ENCODE assay signal across 27 cellular contexts in genomic region chr3:153853163-153853562, GRCh38.
"Had no signal": no experiment of that assay in that cellular context is flagged by ENCODE, and none has a peak within 500 bp of the region (broad histone marks: within the 10 kb centered on the region; RNA-seq: fewer than 3 reads in every experiment).

No MANE protein-coding gene starts in this region.

- H3K36me3 ChIP-seq: esophagus squamous epithelium, heart right ventricle, left lung, sigmoid colon, spleen, tibial artery, upper lobe of left lung had no signal

- H3K4me1 ChIP-seq: heart right ventricle, left lung, psoas muscle, sigmoid colon, spleen, testis, tibial artery, upper lobe of left lung had no signal

- H3K27ac ChIP-seq: esophagus squamous epithelium, heart right ventricle, left lung, psoas muscle, sigmoid colon, skin epidermis, spleen, testis, tibial artery, upper lobe of left lung had no signal

- H3K4me3 ChIP-seq: esophagus squamous epithelium, heart right ventricle, left lung, psoas muscle, sigmoid colon, skin epidermis, spleen, testis, tibial artery, upper lobe of left lung had no signal

- H3K9me3 ChIP-seq: esophagus squamous epithelium, heart right ventricle, left lung, psoas muscle, sigmoid colon, spleen, testis, tibial artery, upper lobe of left lung had no signal

- DNase-seq: cortex of kidney; effector memory CD8-positive, alpha-beta T cell; erythroblast; esophagus squamous epithelium; foreskin melanocyte; glutamatergic neuron; heart right ventricle; hippocampal formation; left cardiac atrium; left lung; mesendoderm; midbrain; naive thymus-derived CD4-positive, alpha-beta T cell; nephron progenitor cell; nucleus accumbens; psoas muscle; right cardiac atrium; sigmoid colon; spleen; stimulated activated CD4-positive, alpha-beta T cell treated with anti-CD3 and anti-CD28 coated beads, Interleukin-4, amount 100 ng/mL, for 4 hours; stimulated activated naive CD8-positive, alpha-beta T cell treated with anti-CD3 and anti-CD28 coated beads, Interleukin-15, Interleukin-2, amounts not matched to agents 100 U/mL and 50 U/mL, for 24 hours; substantia nigra; testis; tibial artery; upper lobe of left lung had no signal

- H3K27me3 ChIP-seq: esophagus squamous epithelium, left lung, sigmoid colon, spleen, testis, tibial artery, upper lobe of left lung had no signal

- ATAC-seq: effector memory CD8-positive, alpha-beta T cell; heart right ventricle; left cardiac atrium; left lung; naive thymus-derived CD4-positive, alpha-beta T cell; psoas muscle; right cardiac atrium; stimulated activated memory B cell treated with anti-CD40 and anti-IgM and Interleukin-4, amounts not matched to agents 10 μg/mL and 1 μg/mL and 100 μg/mL, for 72 hours; stimulated activated naive CD8-positive, alpha-beta T cell treated with anti-CD3 and anti-CD28 coated beads, Interleukin-15, Interleukin-2, amounts not matched to agents 100 U/mL and 50 U/mL, for 24 hours had no signal
